In genomic region chr2:8306530-8307351, GRCh38 we compare ENCODE assay signal across 13 cellular contexts.
DNase-seq lines count a peak whose midpoint lies in the region; ATAC-seq and TF ChIP-seq lines count a peak whose summit lies in the region.
"Had no signal": no experiment of that assay in that cellular context is flagged by ENCODE, and none has a peak within 500 bp of the region (broad histone marks: within the 10 kb centered on the region; RNA-seq: fewer than 3 reads in every experiment).

No MANE protein-coding gene starts in this region.

- no peak overlapping the region for H3K4me3 ChIP-seq in OCI-LY7 (ENCODE audit: low read depth, low read length, poor library complexity, severe bottlenecking)
- H3K4me3 ChIP-seq: BLaER1, breast epithelium, gastrocnemius medialis had no signal

- POLR2A ChIA-PET in activated CD4-positive, alpha-beta memory T cell treated with anti-CD3 and anti-CD28 coated beads, Interleukin-2, amount 10 ng/mL, durations not matched to agents 7 days and 5 days (lab: Charles Lee): interaction anchor here (0.7 to 4.5 kb wide), 4 partner anchors 23 to 375 kb away, joined by 3 to 20 read pairs (median 4); partner anchors contain the start of gene ID2
- POLR2A ChIA-PET in OCI-LY7 (lab: Charles Lee): interaction anchor here (0.6 to 0.7 kb wide), 2 partner anchors 72 to 274 kb away, joined by 3 read pairs; no protein-coding TSS in a partner anchor

- H3K9me3 Mint-ChIP-seq in activated CD4-positive, alpha-beta memory T cell treated with anti-CD3 and anti-CD28 coated beads, Interleukin-2, amount 10 ng/mL, durations not matched to agents 7 days and 5 days: peaks cover 2% of the 10 kb centered on the region

- H3K27ac ChIP-seq in 22Rv1: peak overlapping the region; percentile 64
- H3K27ac ChIP-seq in OCI-LY7 (ENCODE audit: low read depth, low read length, poor library complexity, severe bottlenecking): no peak overlapping the region
- H3K27ac ChIP-seq: BLaER1, breast epithelium, gastrocnemius medialis had no signal

- no peaks in the 10 kb centered on the region for H3K9me3 ChIP-seq in OCI-LY7 (ENCODE audit: low read length)
- H3K9me3 ChIP-seq: BLaER1, breast epithelium, gastrocnemius medialis had no signal

- no peaks in the 10 kb centered on the region for H3K79me2 ChIP-seq in OCI-LY7 (ENCODE audit: insufficient read depth, low read depth, low read length)

- H4K20me1 ChIP-seq in OCI-LY7 (ENCODE audit: insufficient read depth, low read length): no peaks in the 10 kb centered on the region
- H4K20me1 ChIP-seq: BLaER1 had no signal

- H3K4me2 ChIP-seq in OCI-LY7 (ENCODE audit: low read length): no peak overlapping the region
- H3K4me2 ChIP-seq: BLaER1 had no signal

- ATAC-seq in GM18868 (IDR thresholded peaks at IDR 0.05; ENCODE audit: unreplicated experiment): peak; percentile 33
- ATAC-seq: gastrocnemius medialis had no signal

- peak overlapping the region; percentile 59 for H3K27ac Mint-ChIP-seq in activated CD4-positive, alpha-beta memory T cell treated with anti-CD3 and anti-CD28 coated beads, Interleukin-2, amount 10 ng/mL, durations not matched to agents 7 days and 5 days

- TF ChIP-seq CTCF in 22Rv1 (IDR thresholded peaks at IDR 0.05) (no peak), OCI-LY7 (conservative IDR thresholded peaks at IDR 0.05; ENCODE audit: low read length) (no peak)

- H3K36me3 Mint-ChIP-seq in activated CD4-positive, alpha-beta memory T cell treated with anti-CD3 and anti-CD28 coated beads, Interleukin-2, amount 10 ng/mL, durations not matched to agents 7 days and 5 days (ENCODE audit: low read depth): peaks cover 40% of the 10 kb centered on the region

- no peaks in the 10 kb centered on the region for H3K36me3 ChIP-seq in OCI-LY7 (ENCODE audit: insufficient read depth, low read length)
- H3K36me3 ChIP-seq: BLaER1, breast epithelium, gastrocnemius medialis had no signal

- no peak overlapping the region for H3K4me3 Mint-ChIP-seq in activated CD4-positive, alpha-beta memory T cell treated with anti-CD3 and anti-CD28 coated beads, Interleukin-2, amount 10 ng/mL, durations not matched to agents 7 days and 5 days

- DNase-seq in activated CD4-positive, alpha-beta memory T cell treated with anti-CD3 and anti-CD28 coated beads, Interleukin-2, amount 10 ng/mL, durations not matched to agents 7 days and 5 days: no peak
- DNase-seq in iris pigment epithelial cell (ENCODE audit: low read depth): peak; percentile 34
- DNase-seq in NAMALWA (ENCODE audit: low spot score): no peak
- no peak for DNase-seq in RKO (ENCODE audit: low spot score)
- DNase-seq in OCI-M2 (lab: John Stamatoyannopoulos, UW; ENCODE audit: unreplicated experiment): no peak
- no peak for DNase-seq in OCI-LY7 (ENCODE audit: low spot score)
- DNase-seq: gastrocnemius medialis, Kasumi-1, SW 1271 had no signal

- BruUV-seq in OCI-LY7 (replicated peaks; lab: Mats Ljungman, UMichigan): no TSS peak

- no peaks in the 10 kb centered on the region for H3K9me2 ChIP-seq in OCI-LY7 (ENCODE audit: insufficient read depth, low read length)

- no peaks in the 10 kb centered on the region for H3K27me3 Mint-ChIP-seq in activated CD4-positive, alpha-beta memory T cell treated with anti-CD3 and anti-CD28 coated beads, Interleukin-2, amount 10 ng/mL, durations not matched to agents 7 days and 5 days

- no peak overlapping the region for H2AFZ ChIP-seq in OCI-LY7 (ENCODE audit: low read length)

- intact Hi-C loops in OCI-LY7 (cut with micrococcal nuclease; ENCODE audit: unreplicated experiment): no loop called here

- peaks cover 92% of the 10 kb centered on the region for H3K4me1 Mint-ChIP-seq in activated CD4-positive, alpha-beta memory T cell treated with anti-CD3 and anti-CD28 coated beads, Interleukin-2, amount 10 ng/mL, durations not matched to agents 7 days and 5 days

- CTCF ChIA-PET in activated CD4-positive, alpha-beta memory T cell treated with anti-CD3 and anti-CD28 coated beads, Interleukin-2, amount 10 ng/mL, durations not matched to agents 7 days and 5 days (lab: Charles Lee): interaction anchor here (0.9 kb wide), 2 partner anchors 17 to 23 kb away, joined by 3 read pairs; no protein-coding TSS in a partner anchor
- CTCF ChIA-PET in OCI-LY7 (lab: Charles Lee; ENCODE audit: unreplicated experiment): no interaction called here

- peaks cover 80% of the 10 kb centered on the region for H3K4me1 ChIP-seq in OCI-LY7 (ENCODE audit: insufficient read depth, low read length, poor library complexity, severe bottlenecking)
- H3K4me1 ChIP-seq: breast epithelium, gastrocnemius medialis had no signal
